Comparison of ENCODE assay signal across 8 cellular contexts in genomic region chr12:110581951-110582285, GRCh38. TPM values are rescaled to one million over a fixed set of nuclear protein-coding genes. Genes with fewer than 3 reads are reported as not detected.
DNase-seq lines count a peak whose midpoint lies in the region; ATAC-seq and TF ChIP-seq lines count a peak whose summit lies in the region.

No MANE protein-coding gene starts in this region.

- peak overlapping the region; percentile 80 for H3K4me2 ChIP-seq in KMS-11

- H3K4me1 ChIP-seq in BE2C (peaks cover 4% of the 10 kb centered on the region), KMS-11 (ENCODE audit: low read depth, poor library complexity, severe bottlenecking) (peaks cover 29% of the 10 kb centered on the region)

- H4K20me1 ChIP-seq in KMS-11 (ENCODE audit: insufficient read depth): peaks cover 12% of the 10 kb centered on the region

- H3K9ac ChIP-seq in KMS-11: peak overlapping the region; percentile 73; the same call in 1 of the 2 replicates

- H3K4me3 ChIP-seq in BE2C (ENCODE audit: low read depth, low read length) (peak overlapping the region; percentile 93), KMS-11 (IDR thresholded peaks at IDR 0.05; ENCODE audit: insufficient read depth, low read depth, low read length) (no peak overlapping the region)

- H2AFZ ChIP-seq in KMS-11 (ENCODE audit: low read depth): no peak overlapping the region

- H3K36me3 ChIP-seq in BE2C (no peaks in the 10 kb centered on the region; the same call in 1 of the 2 replicates), KMS-11 (ENCODE audit: insufficient read depth) (no peaks in the 10 kb centered on the region)

- ATAC-seq in HG03045 (IDR thresholded peaks at IDR 0.05; ENCODE audit: unreplicated experiment): no peak

- H3K27ac ChIP-seq in KMS-11: peak overlapping the region; percentile 59; the same call in 1 of the 2 replicates

- H3K27me3 ChIP-seq in BE2C (no peaks in the 10 kb centered on the region), KMS-11 (ENCODE audit: insufficient read depth, low read depth) (no peaks in the 10 kb centered on the region)

- no peak for TF ChIP-seq CTCF in BE2C (IDR thresholded peaks at IDR 0.05; ENCODE audit: low read depth, low read length)
- TF ChIP-seq CTCF in KMS-11 (conservative IDR thresholded peaks at IDR 0.05; ENCODE audit: low read depth, low read length): no peak

- no peaks in the 10 kb centered on the region for H3K9me3 ChIP-seq in BE2C

- no peak for DNase-seq in BE2C
- peak; percentile 47 for DNase-seq in cerebellar cortex (ENCODE audit: low spot score)
- DNase-seq in midbrain (lab: John Stamatoyannopoulos, UW): peak; percentile 33
- no peak for DNase-seq in NOMO-1 treated with dmso at 0.1 percent for 144 hours (lab: John Stamatoyannopoulos, UW; ENCODE audit: unreplicated experiment)
- DNase-seq in stimulated activated naive CD4-positive, alpha-beta T cell treated with Interleukin-2 at 50 U/mL for 16 hours (lab: John Stamatoyannopoulos, UW): no peak
- DNase-seq in NCI-H226: no peak

- H3K79me2 ChIP-seq in KMS-11 (ENCODE audit: insufficient read depth, low read depth): peaks cover 57% of the 10 kb centered on the region

RNA-seq across cellular contexts. Expression of gene PPTC7, which starts 1.2 kb away (rescaled TPM):
- polyA plus RNA-seq in BE2C (2012; ENCODE audit: insufficient read depth, insufficient read length, low read depth): 13.8 TPM

RNA-seq across cellular contexts. Expression of gene TCTN1, which starts 32.0 kb away (rescaled TPM):
- 17.6 TPM for polyA plus RNA-seq in BE2C (2012; ENCODE audit: insufficient read depth, insufficient read length, low read depth)

Comparison
In these comparisons a context has a peak if more than half of its experiments do, and no peak if none do; other contexts are left out.
1. DNase-seq: peak in cerebellar cortex (single experiment) and midbrain (single experiment); none in BE2C (single experiment), NOMO-1 treated with dmso at 0.1 percent for 144 hours (single experiment), stimulated activated naive CD4-positive, alpha-beta T cell treated with Interleukin-2 at 50 U/mL for 16 hours (single experiment) and NCI-H226 (single experiment).